In the genomic region with DNA sequence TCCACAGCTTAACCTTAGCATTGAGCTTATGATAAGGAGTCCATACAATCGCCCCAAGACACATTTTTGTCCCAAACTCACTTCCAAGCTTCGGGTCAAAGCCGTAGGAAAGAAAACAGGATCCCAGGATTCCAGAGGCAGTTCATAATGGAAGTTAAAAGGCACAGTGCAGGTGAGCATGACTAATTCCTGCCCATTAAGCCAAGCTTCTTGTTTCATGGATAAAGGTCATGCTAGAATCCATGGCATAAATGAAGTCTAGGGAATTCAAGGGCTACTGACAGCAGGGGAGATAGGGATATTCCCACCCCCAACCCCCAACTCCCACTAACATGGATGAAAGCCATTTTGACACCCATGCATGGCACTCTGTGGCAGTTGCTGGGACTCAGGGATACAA, we compare ENCODE assay signal across 6 cellular contexts.
"Had no signal": no experiment of that assay in that cellular context is flagged by ENCODE, and none has a peak within 500 bp of the region (broad histone marks: within the 10 kb centered on the region; RNA-seq: fewer than 3 reads in every experiment).

No MANE protein-coding gene starts in this region.

- H3K36me3 ChIP-seq: HAP-1 had no signal

- H3K4me3 Mint-ChIP-seq: GM23338, IgD-negative memory B cell had no signal

- FAIRE-seq: HTR-8/SVneo had no signal

- H3K4me3 ChIP-seq: GM23338, HAP-1 had no signal

- H3K27me3 Mint-ChIP-seq: IgD-negative memory B cell had no signal

- H2AFZ ChIP-seq: GM23338 had no signal

- ATAC-seq: GM23338 had no signal

- DNase-seq: H7, KBM-7 had no signal

- H3K4me2 ChIP-seq: GM23338 had no signal

- H3K27ac Mint-ChIP-seq: GM23338, IgD-negative memory B cell had no signal
